In the genomic region with DNA sequence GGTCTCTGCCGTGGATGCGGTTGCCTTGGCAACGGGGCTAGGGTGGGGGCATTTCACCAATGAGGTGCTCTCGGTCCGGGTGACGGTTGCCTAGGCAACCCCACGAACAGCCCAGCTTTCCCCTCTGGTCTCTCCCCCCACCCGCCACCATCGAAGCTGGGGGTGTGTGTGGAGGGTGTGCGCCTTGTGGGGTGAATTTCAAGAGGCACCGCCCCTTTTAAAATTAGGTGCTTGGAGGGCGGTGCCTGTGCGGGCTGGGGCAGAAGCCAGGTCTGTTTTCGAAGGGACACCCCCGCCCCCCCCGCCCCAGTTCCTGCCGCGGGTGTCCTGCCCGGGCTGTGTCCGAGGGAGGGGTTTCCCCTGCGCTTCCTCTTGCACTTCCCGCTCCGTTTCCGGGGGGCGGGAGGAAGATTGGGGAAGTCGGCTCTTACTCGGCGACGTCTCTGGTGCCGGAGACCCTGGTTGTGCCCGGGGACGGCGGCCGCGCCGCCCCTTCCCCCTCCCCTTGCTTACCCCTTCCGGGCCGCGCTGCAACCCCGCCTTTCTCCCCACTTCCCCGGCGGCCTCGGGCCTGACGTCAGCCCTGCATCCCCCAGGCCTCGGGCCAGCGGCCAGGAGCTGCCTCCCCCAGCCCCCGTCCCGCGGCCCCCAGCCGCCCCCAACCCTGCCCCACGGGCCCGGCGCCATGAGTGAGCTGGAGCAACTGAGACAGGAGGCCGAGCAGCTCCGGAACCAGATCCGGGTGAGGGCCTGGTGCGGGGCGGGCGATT, we compare ENCODE assay signal across 9 cellular contexts. TPM values are rescaled to one million over a fixed set of nuclear protein-coding genes. Genes with fewer than 3 reads are reported as not detected.
A peak's percentile ranks its signal among the peaks of the same experiment; 100 is the strongest.
DNase-seq lines count a peak whose midpoint lies in the region; ATAC-seq, FAIRE-seq and TF ChIP-seq lines count a peak whose summit lies in the region.
"Had no signal": no experiment of that assay in that cellular context is flagged by ENCODE, and none has a peak within 500 bp of the region (broad histone marks: within the 10 kb centered on the region; RNA-seq: fewer than 3 reads in every experiment).

No MANE protein-coding gene starts in this region.

- ATAC-seq in GM21723 (IDR thresholded peaks at IDR 0.05; ENCODE audit: unreplicated experiment), result peak; percentile 34
- peak; percentile 43 for ATAC-seq in left lobe of liver
- no peak for ATAC-seq in GM21367 (IDR thresholded peaks at IDR 0.05; ENCODE audit: unreplicated experiment)

- TF ChIP-seq CTCF in D721Med (IDR thresholded peaks at IDR 0.05; ENCODE audit: insufficient read depth, missing control alignments) (no peak), choroid plexus epithelial cell (conservative IDR thresholded peaks at IDR 0.05; ENCODE audit: low read depth, low read length) (no peak)

- no peak for FAIRE-seq in D721Med (lab: Jason Lieb, UNC)

- DNase-seq in D721Med (ENCODE audit: insufficient read length, low spot score), result peak; percentile 70
- DNase-seq in NCI-H1417 (lab: John Stamatoyannopoulos, UW), result peak; percentile 44 to 95 (median 89)
- DNase-seq in activated CD4-positive, alpha-beta T cell treated with anti-CD3 and anti-CD28 coated beads for 4 hours, result peak; percentile 76 to 85
- DNase-seq in choroid plexus epithelial cell (ENCODE audit: low read depth), result peak; percentile 66
- DNase-seq in left lobe of liver (ENCODE audit: low spot score), result peak; percentile 84
- peak; percentile 79 for DNase-seq in stimulated activated CD4-positive, alpha-beta T cell treated with anti-CD3 and anti-CD28 coated beads, Interleukin-1b, Interleukin-23, amount 100 ng/mL, for 48 hours

- peak overlapping the region; percentile 91 for H3K4me3 ChIP-seq in choroid plexus epithelial cell (ENCODE audit: low read depth, low read length)

RNA-seq across cellular contexts. Expression of gene GNB2, which starts 2.2 kb away (rescaled TPM):
- 80.9 TPM for total RNA-seq in left lobe of liver

RNA-seq across cellular contexts. Expression of gene GIGYF1, which starts 18.3 kb away (rescaled TPM):
- total RNA-seq in left lobe of liver, result 21.6 TPM

RNA-seq across cellular contexts. Expression of gene ACTL6B, which starts 19.5 kb away (rescaled TPM):
- total RNA-seq in left lobe of liver, result not detected
- total RNA-seq: pulmonary artery endothelial cell had no signal

RNA-seq across cellular contexts. Expression of gene POP7, which starts 30.2 kb away (rescaled TPM):
- total RNA-seq in left lobe of liver, result 28.5 TPM

RNA-seq across cellular contexts. Expression of gene TFR2, which starts 34.4 kb away (rescaled TPM):
- 689 TPM for total RNA-seq in left lobe of liver
